12 cellular contexts compared by ENCODE assay signal in the genomic region with DNA sequence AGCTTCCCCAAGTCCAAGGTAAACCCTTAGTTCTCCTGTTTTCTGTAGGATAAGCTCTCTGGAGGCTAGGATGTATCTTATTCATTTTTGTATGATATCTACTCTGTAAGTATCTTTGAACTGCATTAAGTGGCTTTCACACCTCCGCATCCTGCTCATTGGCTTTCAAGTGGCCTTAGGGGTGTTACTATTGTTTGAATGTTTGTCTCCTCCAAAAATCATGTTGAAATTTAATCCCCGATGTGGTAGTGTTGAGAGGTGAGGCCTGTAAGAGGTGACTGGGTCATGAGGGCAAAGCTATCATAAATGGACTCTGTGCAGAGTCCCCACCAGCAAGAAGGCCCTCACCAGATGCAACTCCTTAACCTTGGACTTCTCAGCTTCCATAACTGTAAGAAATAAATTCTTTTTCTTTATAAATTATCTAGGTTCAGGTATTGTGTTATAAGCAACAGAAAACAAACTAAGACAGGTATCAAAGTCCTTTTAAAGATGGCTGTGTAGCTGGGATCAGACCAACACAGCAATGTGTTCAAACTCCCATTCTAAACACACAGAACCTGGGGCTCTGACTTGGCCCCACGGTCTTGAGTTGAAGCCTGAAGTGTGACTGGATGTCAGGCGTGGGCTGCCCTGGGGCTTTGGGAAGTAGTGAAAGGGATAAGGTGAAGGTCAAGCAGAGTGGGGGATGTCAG. TPM values are rescaled to one million over a fixed set of nuclear protein-coding genes. Genes with fewer than 3 reads are reported as not detected.
DNase-seq lines count a peak whose midpoint lies in the region; ATAC-seq, FAIRE-seq and TF ChIP-seq lines count a peak whose summit lies in the region.
"Had no signal": no experiment of that assay in that cellular context is flagged by ENCODE, and none has a peak within 500 bp of the region (broad histone marks: within the 10 kb centered on the region; RNA-seq: fewer than 3 reads in every experiment).

No MANE protein-coding gene starts in this region.

- H3K27me3 ChIP-seq in colonic mucosa: no peaks in the 10 kb centered on the region

- H3K27ac ChIP-seq in colonic mucosa: peak overlapping the region; percentile 20

- H3K27me3 Mint-ChIP-seq in stimulated activated memory B cell treated with anti-CD40 and anti-IgM and Interleukin-4, amounts not matched to agents 10 μg/mL and 1 μg/mL and 100 μg/mL, for 72 hours: no peaks in the 10 kb centered on the region

- peak; percentile 51 for DNase-seq in activated CD8-positive, alpha-beta memory T cell treated with anti-CD3 and anti-CD28 coated beads for 24 hours
- no peak for DNase-seq in activated CD8-positive, alpha-beta memory T cell treated with anti-CD3 and anti-CD28 coated beads, Interleukin-2, amount 50 U/mL, for 48 hours
- DNase-seq in colonic mucosa (peak; percentile 12), frontal cortex (ENCODE audit: low spot score in 2 of 2) (no peak), anterior cingulate cortex (lab: John Stamatoyannopoulos, UW) (no peak)
- no peak for DNase-seq in stimulated activated CD4-positive, alpha-beta T cell treated with anti-CD3 and anti-CD28 coated beads, Interleukin-12 subunit alpha, Interleukin-12 subunit beta, amount 100 ng/mL, for 4 hours
- DNase-seq: ACHN; activated effector memory CD4-positive, alpha-beta T cell treated with anti-CD3 and anti-CD28 coated beads, Interleukin-2, amount 50 U/mL, for 16 hours; endodermal cell; stimulated activated CD4-positive, alpha-beta T cell treated with anti-CD3 and anti-CD28 coated beads, Interleukin-1b, Interleukin-23, amount 100 ng/mL, for 48 hours had no signal

- ATAC-seq in HG03342 (IDR thresholded peaks at IDR 0.05; ENCODE audit: unreplicated experiment): peak; percentile 8
- ATAC-seq in stimulated activated memory B cell treated with anti-CD40 and anti-IgM and Interleukin-4, amounts not matched to agents 10 μg/mL and 1 μg/mL and 100 μg/mL, for 72 hours: no peak

- no peaks in the 10 kb centered on the region for H3K9me3 Mint-ChIP-seq in stimulated activated memory B cell treated with anti-CD40 and anti-IgM and Interleukin-4, amounts not matched to agents 10 μg/mL and 1 μg/mL and 100 μg/mL, for 72 hours
- H3K9me3 Mint-ChIP-seq: endodermal cell had no signal

- no peak overlapping the region for H3K4me3 ChIP-seq in colonic mucosa

- intact Hi-C loops in colonic mucosa (cut with DNase I): no loop called here

- FAIRE-seq in frontal cortex (lab: Jason Lieb, UNC): no peak

- no peak overlapping the region for H3K9ac ChIP-seq in colonic mucosa (ENCODE audit: low read depth in 2 of 2, low read length in 2 of 2)

- no peak for TF ChIP-seq CTCF in colonic mucosa (IDR thresholded peaks at IDR 0.05)

- H3K4me3 Mint-ChIP-seq in stimulated activated memory B cell treated with anti-CD40 and anti-IgM and Interleukin-4, amounts not matched to agents 10 μg/mL and 1 μg/mL and 100 μg/mL, for 72 hours: no peak overlapping the region
- H3K4me3 Mint-ChIP-seq: endodermal cell had no signal

- no peaks in the 10 kb centered on the region for H3K36me3 ChIP-seq in colonic mucosa

- peaks cover 8% of the 10 kb centered on the region for H3K4me1 ChIP-seq in colonic mucosa

- H3K36me3 Mint-ChIP-seq in stimulated activated memory B cell treated with anti-CD40 and anti-IgM and Interleukin-4, amounts not matched to agents 10 μg/mL and 1 μg/mL and 100 μg/mL, for 72 hours: no peaks in the 10 kb centered on the region

- peak overlapping the region; percentile 72 for H3K27ac Mint-ChIP-seq in stimulated activated memory B cell treated with anti-CD40 and anti-IgM and Interleukin-4, amounts not matched to agents 10 μg/mL and 1 μg/mL and 100 μg/mL, for 72 hours
- H3K27ac Mint-ChIP-seq: endodermal cell had no signal

- peaks cover 34% of the 10 kb centered on the region for H3K4me1 Mint-ChIP-seq in stimulated activated memory B cell treated with anti-CD40 and anti-IgM and Interleukin-4, amounts not matched to agents 10 μg/mL and 1 μg/mL and 100 μg/mL, for 72 hours

- no peaks in the 10 kb centered on the region for H3K9me3 ChIP-seq in colonic mucosa

RNA-seq across cellular contexts. Expression of a gene that starts 25.9 kb away (rescaled TPM):
- total RNA-seq in colonic mucosa (10 to 100 TPM; 12.0 to 17.0 TPM), frontal cortex (2.9 TPM)

Comparison
In these comparisons a context has a peak if more than half of its experiments do, and no peak if none do; other contexts are left out.
1. DNase-seq: peak in activated CD8-positive, alpha-beta memory T cell treated with anti-CD3 and anti-CD28 coated beads for 24 hours (single experiment) and colonic mucosa (single experiment); none in activated CD8-positive, alpha-beta memory T cell treated with anti-CD3 and anti-CD28 coated beads, Interleukin-2, amount 50 U/mL, for 48 hours (single experiment), stimulated activated CD4-positive, alpha-beta T cell treated with anti-CD3 and anti-CD28 coated beads, Interleukin-12 subunit alpha, Interleukin-12 subunit beta, amount 100 ng/mL, for 4 hours (single experiment), frontal cortex (0 of 2) and anterior cingulate cortex (0 of 58).